21 cellular contexts compared by ENCODE assay signal in genomic region chr16:68749424-68749823, GRCh38. TPM values are rescaled to one million over a fixed set of nuclear protein-coding genes. Genes with fewer than 3 reads are reported as not detected.
DNase-seq lines count a peak whose midpoint lies in the region; ATAC-seq and TF ChIP-seq lines count a peak whose summit lies in the region.
"Had no signal": no experiment of that assay in that cellular context is flagged by ENCODE, and none has a peak within 500 bp of the region (broad histone marks: within the 10 kb centered on the region; RNA-seq: fewer than 3 reads in every experiment).

No MANE protein-coding gene starts in this region.

- DNase-seq in activated CD8-positive, alpha-beta T cell treated with anti-CD3 and anti-CD28 coated beads for 36 hours = no peak
- no peak for DNase-seq in activated CD8-positive, alpha-beta T cell treated with anti-CD3 and anti-CD28 coated beads, Interleukin-2, amount 10 ng/mL, durations not matched to agents 7 days and 5 days
- no peak for DNase-seq in OCI-LY7 (ENCODE audit: low spot score)
- DNase-seq in epithelial cell of esophagus (ENCODE audit: low read depth) = no peak
- DNase-seq in type B pancreatic cell (ENCODE audit: extremely low spot score, unreplicated experiment) = no peak
- no peak for DNase-seq in head of caudate nucleus
- DNase-seq: activated CD4-positive, alpha-beta T cell treated with anti-CD3 and anti-CD28 coated beads for 1 hour; activated naive CD4-positive, alpha-beta T cell treated with anti-CD3 and anti-CD28 coated beads, Interleukin-2, amount 10 ng/mL, durations not matched to agents 7 days and 5 days; activated T-cell treated with anti-CD3 and anti-CD28 coated beads for 4 hours; CD8-positive, alpha-beta T cell; cortex of kidney; midbrain; NCI-H1417 treated with DMSO at 0.1 percent for 48 hours; NCI-H226; NK-92 treated with Interleukin-12 subunit alpha and Interleukin-12 subunit beta, amount 100 ng/mL, for 24 hours; Right ventricle myocardium superior had no signal

- H3K27ac Mint-ChIP-seq in activated CD8-positive, alpha-beta T cell treated with anti-CD3 and anti-CD28 coated beads for 36 hours = no peak overlapping the region
- H3K27ac Mint-ChIP-seq in activated CD8-positive, alpha-beta T cell treated with anti-CD3 and anti-CD28 coated beads, Interleukin-2, amount 10 ng/mL, durations not matched to agents 7 days and 5 days = no peak overlapping the region
- peak overlapping the region; percentile 24 for H3K27ac Mint-ChIP-seq in type B pancreatic cell
- H3K27ac Mint-ChIP-seq: activated naive CD4-positive, alpha-beta T cell treated with anti-CD3 and anti-CD28 coated beads, Interleukin-2, amount 10 ng/mL, durations not matched to agents 7 days and 5 days; CD8-positive, alpha-beta T cell; neural progenitor cell had no signal

- H3K4me1 Mint-ChIP-seq in activated CD8-positive, alpha-beta T cell treated with anti-CD3 and anti-CD28 coated beads for 36 hours (ENCODE audit: low read depth) = peaks cover 14% of the 10 kb centered on the region
- H3K4me1 Mint-ChIP-seq in activated CD8-positive, alpha-beta T cell treated with anti-CD3 and anti-CD28 coated beads, Interleukin-2, amount 10 ng/mL, durations not matched to agents 7 days and 5 days (ENCODE audit: low read depth) = peaks cover 18% of the 10 kb centered on the region
- peaks cover 20% of the 10 kb centered on the region for H3K4me1 Mint-ChIP-seq in type B pancreatic cell (ENCODE audit: unreplicated experiment)
- H3K4me1 Mint-ChIP-seq: neural progenitor cell had no signal

- POLR2A ChIA-PET in activated CD8-positive, alpha-beta T cell treated with anti-CD3 and anti-CD28 coated beads for 36 hours (lab: Charles Lee) = no interaction called here
- POLR2A ChIA-PET in activated CD8-positive, alpha-beta T cell treated with anti-CD3 and anti-CD28 coated beads, Interleukin-2, amount 10 ng/mL, durations not matched to agents 7 days and 5 days (lab: Charles Lee) = no interaction called here
- POLR2A ChIA-PET in OCI-LY7 (lab: Charles Lee) = no interaction called here

- no peak overlapping the region for H3K4me2 ChIP-seq in OCI-LY7 (ENCODE audit: low read length)
- H3K4me2 ChIP-seq: neural progenitor cell had no signal

- H4K20me1 ChIP-seq in OCI-LY7 (ENCODE audit: insufficient read depth, low read length) = no peaks in the 10 kb centered on the region

- no peak overlapping the region for H3K27ac ChIP-seq in OCI-LY7 (ENCODE audit: low read depth, low read length, poor library complexity, severe bottlenecking)
- H3K27ac ChIP-seq: esophagus muscularis mucosa, neural progenitor cell, vagina had no signal

- H3K9me3 Mint-ChIP-seq in activated CD8-positive, alpha-beta T cell treated with anti-CD3 and anti-CD28 coated beads for 36 hours = no peaks in the 10 kb centered on the region
- no peaks in the 10 kb centered on the region for H3K9me3 Mint-ChIP-seq in activated CD8-positive, alpha-beta T cell treated with anti-CD3 and anti-CD28 coated beads, Interleukin-2, amount 10 ng/mL, durations not matched to agents 7 days and 5 days (ENCODE audit: insufficient read depth)
- H3K9me3 Mint-ChIP-seq in type B pancreatic cell = no peaks in the 10 kb centered on the region
- H3K9me3 Mint-ChIP-seq: activated naive CD4-positive, alpha-beta T cell treated with anti-CD3 and anti-CD28 coated beads, Interleukin-2, amount 10 ng/mL, durations not matched to agents 7 days and 5 days; CD8-positive, alpha-beta T cell; neural progenitor cell had no signal

- no peaks in the 10 kb centered on the region for H3K9me3 ChIP-seq in OCI-LY7 (ENCODE audit: low read length)
- H3K9me3 ChIP-seq: esophagus muscularis mucosa, vagina had no signal

- CTCF ChIA-PET in activated CD8-positive, alpha-beta T cell treated with anti-CD3 and anti-CD28 coated beads for 36 hours (lab: Charles Lee) = no interaction called here
- CTCF ChIA-PET in activated CD8-positive, alpha-beta T cell treated with anti-CD3 and anti-CD28 coated beads, Interleukin-2, amount 10 ng/mL, durations not matched to agents 7 days and 5 days (lab: Charles Lee) = no interaction called here
- CTCF ChIA-PET in OCI-LY7 (lab: Charles Lee; ENCODE audit: unreplicated experiment) = no interaction called here

- no peaks in the 10 kb centered on the region for H3K9me2 ChIP-seq in OCI-LY7 (ENCODE audit: insufficient read depth, low read length)

- BruUV-seq in OCI-LY7 (replicated peaks; lab: Mats Ljungman, UMichigan) = no TSS peak

- H3K36me3 ChIP-seq in OCI-LY7 (ENCODE audit: insufficient read depth, low read length) = no peaks in the 10 kb centered on the region
- H3K36me3 ChIP-seq: esophagus muscularis mucosa, neural progenitor cell, vagina had no signal

- no peak overlapping the region for H2AFZ ChIP-seq in OCI-LY7 (ENCODE audit: low read length)
- H2AFZ ChIP-seq: neural progenitor cell had no signal

- ATAC-seq in activated CD8-positive, alpha-beta T cell treated with anti-CD3 and anti-CD28 coated beads for 36 hours = no peak
- ATAC-seq in activated CD8-positive, alpha-beta T cell treated with anti-CD3 and anti-CD28 coated beads, Interleukin-2, amount 10 ng/mL, durations not matched to agents 7 days and 5 days = no peak
- ATAC-seq in HG03039 (IDR thresholded peaks at IDR 0.05; ENCODE audit: unreplicated experiment) (no peak), HG02852 (IDR thresholded peaks at IDR 0.05; ENCODE audit: unreplicated experiment) (no peak)
- ATAC-seq: CD8-positive, alpha-beta T cell had no signal

- H3K79me2 ChIP-seq in OCI-LY7 (ENCODE audit: insufficient read depth, low read depth, low read length) = no peaks in the 10 kb centered on the region

- intact Hi-C loops in activated CD8-positive, alpha-beta T cell treated with anti-CD3 and anti-CD28 coated beads for 36 hours (cut with micrococcal nuclease) = no loop called here
- intact Hi-C loops in OCI-LY7 (cut with micrococcal nuclease; ENCODE audit: unreplicated experiment) (no loop called here), head of caudate nucleus (cut with DNase I) (no loop called here)

- TF ChIP-seq CTCF in activated CD8-positive, alpha-beta T cell treated with anti-CD3 and anti-CD28 coated beads for 36 hours (IDR thresholded peaks at IDR 0.05) = peak; percentile 13
- 0 out of 2 replicates have a peak, but pooled peaks have one; percentile 25 for TF ChIP-seq CTCF in OCI-LY7 (conservative IDR thresholded peaks at IDR 0.05; ENCODE audit: low read length)
- peak; percentile 14 for TF ChIP-seq CTCF in epithelial cell of esophagus (IDR thresholded peaks at IDR 0.05; ENCODE audit: insufficient read depth, low read depth, low read length, missing control alignments)
- TF ChIP-seq CTCF in type B pancreatic cell (conservative IDR thresholded peaks at IDR 0.05) = no peak

- H3K36me3 Mint-ChIP-seq in activated CD8-positive, alpha-beta T cell treated with anti-CD3 and anti-CD28 coated beads for 36 hours (ENCODE audit: low read depth) = no peaks in the 10 kb centered on the region
- H3K36me3 Mint-ChIP-seq in activated CD8-positive, alpha-beta T cell treated with anti-CD3 and anti-CD28 coated beads, Interleukin-2, amount 10 ng/mL, durations not matched to agents 7 days and 5 days (ENCODE audit: low read depth) = no peaks in the 10 kb centered on the region
- H3K36me3 Mint-ChIP-seq in type B pancreatic cell = peaks cover 13% of the 10 kb centered on the region
- H3K36me3 Mint-ChIP-seq: activated naive CD4-positive, alpha-beta T cell treated with anti-CD3 and anti-CD28 coated beads, Interleukin-2, amount 10 ng/mL, durations not matched to agents 7 days and 5 days; CD8-positive, alpha-beta T cell; neural progenitor cell had no signal

- H3K4me1 ChIP-seq in OCI-LY7 (ENCODE audit: insufficient read depth, low read length, poor library complexity, severe bottlenecking) = peaks cover 3% of the 10 kb centered on the region
- H3K4me1 ChIP-seq: esophagus muscularis mucosa, neural progenitor cell had no signal

- H3K27me3 Mint-ChIP-seq in activated CD8-positive, alpha-beta T cell treated with anti-CD3 and anti-CD28 coated beads for 36 hours = peaks cover 5% of the 10 kb centered on the region
- peaks cover 6% of the 10 kb centered on the region for H3K27me3 Mint-ChIP-seq in activated CD8-positive, alpha-beta T cell treated with anti-CD3 and anti-CD28 coated beads, Interleukin-2, amount 10 ng/mL, durations not matched to agents 7 days and 5 days (ENCODE audit: low read depth)
- no peaks in the 10 kb centered on the region for H3K27me3 Mint-ChIP-seq in type B pancreatic cell

- H3K4me3 ChIP-seq in OCI-LY7 (ENCODE audit: low read depth, low read length, poor library complexity, severe bottlenecking) (no peak overlapping the region), epithelial cell of esophagus (ENCODE audit: low read length) (no peak overlapping the region)
- H3K4me3 ChIP-seq: esophagus muscularis mucosa, neural progenitor cell, vagina had no signal

- H3K4me3 Mint-ChIP-seq in activated CD8-positive, alpha-beta T cell treated with anti-CD3 and anti-CD28 coated beads for 36 hours = no peak overlapping the region
- H3K4me3 Mint-ChIP-seq in activated CD8-positive, alpha-beta T cell treated with anti-CD3 and anti-CD28 coated beads, Interleukin-2, amount 10 ng/mL, durations not matched to agents 7 days and 5 days = no peak overlapping the region
- H3K4me3 Mint-ChIP-seq in type B pancreatic cell = no peak overlapping the region
- H3K4me3 Mint-ChIP-seq: activated naive CD4-positive, alpha-beta T cell treated with anti-CD3 and anti-CD28 coated beads, Interleukin-2, amount 10 ng/mL, durations not matched to agents 7 days and 5 days; CD8-positive, alpha-beta T cell; neural progenitor cell had no signal

RNA-seq across cellular contexts. Expression of gene CDH1, which starts 12.3 kb away (rescaled TPM):
- under 1 TPM; 0.16 to 0.54 TPM for total RNA-seq in activated CD8-positive, alpha-beta T cell treated with anti-CD3 and anti-CD28 coated beads for 36 hours
- total RNA-seq in activated CD8-positive, alpha-beta T cell treated with anti-CD3 and anti-CD28 coated beads, Interleukin-2, amount 10 ng/mL, durations not matched to agents 7 days and 5 days = not detected
- total RNA-seq in OCI-LY7 (2014; rRNA removed; shearing (Covaris generic)) = not detected in 2 replicates
- not detected in 2 replicates for total RNA-seq in OCI-LY7 (2022)
- 190 and 544 TPM in 2 replicates for total RNA-seq in type B pancreatic cell (ENCODE audit: low replicate concordance)
- total RNA-seq: Right ventricle myocardium superior had no signal

Comparison
In these comparisons a context has a peak if more than half of its experiments do, and no peak if none do; other contexts are left out.
1. RNA of gene CDH1, which starts 12.3 kb away (total RNA-seq): 190 to 544 TPM in type B pancreatic cell; 0.16 to 0.54 TPM in activated CD8-positive, alpha-beta T cell treated with anti-CD3 and anti-CD28 coated beads for 36 hours, not detected in OCI-LY7 and not detected in activated CD8-positive, alpha-beta T cell treated with anti-CD3 and anti-CD28 coated beads, Interleukin-2, amount 10 ng/mL, durations not matched to agents 7 days and 5 days; every median in the first group is over 100 times any median in the second.